29 cellular contexts compared by ENCODE assay signal in the genomic region with DNA sequence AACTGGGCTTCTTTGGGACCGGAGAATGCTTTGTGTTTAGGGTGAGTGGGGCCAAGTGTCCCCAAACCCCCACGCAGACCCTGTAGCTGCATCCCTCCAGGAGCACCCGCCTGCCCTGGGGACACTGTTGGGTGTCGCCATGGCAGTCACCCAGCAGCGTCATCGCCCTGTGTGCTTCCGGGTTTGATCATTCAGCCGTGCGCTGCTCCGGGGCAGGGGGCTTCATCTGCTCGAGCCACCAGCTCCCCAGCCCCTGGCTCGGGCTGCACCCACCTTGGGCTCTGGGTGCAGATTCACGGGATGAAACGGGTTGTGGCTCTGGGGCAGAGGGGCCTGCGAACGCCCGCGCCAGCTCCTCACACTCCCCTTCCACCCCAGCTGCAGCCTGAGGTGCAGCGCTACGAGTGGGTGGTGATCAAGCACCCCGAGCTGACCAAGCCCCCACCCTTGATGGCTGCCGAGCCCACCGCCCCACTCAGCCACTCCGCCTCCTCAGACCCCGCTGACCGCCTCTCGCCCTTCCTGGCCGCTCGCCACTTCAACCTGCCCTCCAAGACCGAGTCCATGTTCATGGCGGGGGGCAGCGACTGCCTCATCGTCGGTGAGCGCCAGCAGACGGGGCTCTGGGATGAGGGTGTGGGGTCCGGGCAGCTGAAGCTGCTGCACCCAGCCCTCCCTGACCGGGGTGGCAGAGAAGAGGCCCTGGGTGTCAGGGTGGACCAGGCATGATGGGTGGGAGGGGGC. TPM values are rescaled to one million over a fixed set of nuclear protein-coding genes. Genes with fewer than 3 reads are reported as not detected.
DNase-seq lines count a peak whose midpoint lies in the region; ATAC-seq, FAIRE-seq and TF ChIP-seq lines count a peak whose summit lies in the region.
"Had no signal": no experiment of that assay in that cellular context is flagged by ENCODE, and none has a peak within 500 bp of the region (broad histone marks: within the 10 kb centered on the region; RNA-seq: fewer than 3 reads in every experiment).

No MANE protein-coding gene starts in this region.

- no peaks in the 10 kb centered on the region for H3K9me3 Mint-ChIP-seq in CD14-positive monocyte
- H3K9me3 Mint-ChIP-seq: CD8-positive, alpha-beta memory T cell had no signal

- H3K27me3 ChIP-seq in RWPE2 (ENCODE audit: insufficient read depth, poor library complexity, severe bottlenecking): no peaks in the 10 kb centered on the region
- no peaks in the 10 kb centered on the region for H3K27me3 ChIP-seq in thyroid gland
- no peaks in the 10 kb centered on the region for H3K27me3 ChIP-seq in brain microvascular endothelial cell (replicated peaks)
- H3K27me3 ChIP-seq: MG63 had no signal

- H3K4me1 ChIP-seq in RWPE2 (ENCODE audit: insufficient read depth, poor library complexity, severe bottlenecking) (no peaks in the 10 kb centered on the region), thyroid gland (peaks cover 43 to 62% of the 10 kb centered on the region in 2 donors)

- H3K4me3 Mint-ChIP-seq in CD14-positive monocyte: no peak overlapping the region
- H3K4me3 Mint-ChIP-seq: CD8-positive, alpha-beta memory T cell had no signal

- H3K27ac ChIP-seq in RWPE2 (ENCODE audit: poor library complexity, severe bottlenecking): no peak overlapping the region
- peak overlapping the region in 2 of 3 donors; percentile 79 to 90 for H3K27ac ChIP-seq in thyroid gland
- no peak overlapping the region for H3K27ac ChIP-seq in brain microvascular endothelial cell
- H3K27ac ChIP-seq: SK-N-MC had no signal

- in situ Hi-C loops in brain microvascular endothelial cell (cut with HindIII; ENCODE audit: low pct_ligation_motif_present, low sequenced_read_pairs): no loop called here

- no peak for TF ChIP-seq POLR2A in thyroid gland (IDR thresholded peaks at IDR 0.05)

- ATAC-seq in RWPE2 (ENCODE audit: low read depth): no peak
- ATAC-seq in left lobe of liver: no peak

- H3K4me3 ChIP-seq in RWPE2 (ENCODE audit: severe bottlenecking) (no peak overlapping the region), thyroid gland (replicated peaks in 1 of 3) (no peak overlapping the region), brain microvascular endothelial cell (ENCODE audit: low read depth, low read length) (no peak overlapping the region)
- H3K4me3 ChIP-seq: GM12878, MG63, SK-N-MC had no signal

- TF ChIP-seq CTCF in CD14-positive monocyte (IDR thresholded peaks at IDR 0.05) (no peak), RWPE2 (IDR thresholded peaks at IDR 0.05; ENCODE audit: poor library complexity, severe bottlenecking) (no peak), thyroid gland (IDR thresholded peaks at IDR 0.05) (no peak), brain microvascular endothelial cell (IDR thresholded peaks at IDR 0.05; ENCODE audit: low read depth, low read length, missing control alignments) (no peak)

- no peak for FAIRE-seq in RCC 7860 (lab: Jason Lieb, UNC)
- FAIRE-seq: GM12878 had no signal

- peak overlapping the region in 1 of 7 donors; percentile 33 for H3K27ac Mint-ChIP-seq in CD14-positive monocyte
- H3K27ac Mint-ChIP-seq: CD8-positive, alpha-beta memory T cell had no signal

- H3K27me3 Mint-ChIP-seq in CD14-positive monocyte (ENCODE audit: low read depth in 3 of 3): no peaks in the 10 kb centered on the region
- H3K27me3 Mint-ChIP-seq: CD8-positive, alpha-beta memory T cell had no signal

- 92 to 95% methylated on average over 21 to 36 of the region's 38 CpGs for WGBS in thyroid gland, 2 donors

- intact Hi-C loops in CD14-positive monocyte (cut with micrococcal nuclease) (loop anchor here (5.0 to 10.0 kb wide), 6 partner anchors 33 to 345 kb away; a partner anchor contains a TSS), thyroid gland (cut with DNase I) (loop anchor here (5.0 kb wide), 3 partner anchors 73 to 303 kb away; a partner anchor contains a TSS)

- H3K36me3 ChIP-seq in RWPE2 (ENCODE audit: low read depth) (0 out of 2 replicates have a peak, but pooled peaks cover 9% of the 10 kb centered on the region), thyroid gland (peaks cover 0 to 10% of the 10 kb centered on the region in 2 donors), brain microvascular endothelial cell (replicated peaks) (peaks cover 14% of the 10 kb centered on the region)

- H3K9me3 ChIP-seq in RWPE2 (ENCODE audit: severe bottlenecking): no peaks in the 10 kb centered on the region
- H3K9me3 ChIP-seq in thyroid gland: no peaks in the 10 kb centered on the region
- H3K9me3 ChIP-seq: MG63 had no signal

- peaks cover 23 to 40% of the 10 kb centered on the region in 2 donors for H3K36me3 Mint-ChIP-seq in CD14-positive monocyte

- peaks cover 17% of the 10 kb centered on the region for H3K4me1 Mint-ChIP-seq in CD14-positive monocyte
- H3K4me1 Mint-ChIP-seq: CD8-positive, alpha-beta memory T cell had no signal

- DNase-seq in CD14-positive monocyte (ENCODE audit: low spot score) (peak; percentile 36), RWPE2 (ENCODE audit: low spot score) (peak; percentile 65), left lobe of liver (ENCODE audit: low spot score) (peak; percentile 50), thyroid gland (no peak), brain microvascular endothelial cell (no peak), RCC 7860 (ENCODE audit: low spot score) (no peak)
- DNase-seq in activated CD4-positive, alpha-beta T cell treated with anti-CD3 and anti-CD28 coated beads for 4 hours: no peak
- DNase-seq: C1 segment of cervical spinal cord; CD8-positive, alpha-beta memory T cell; DMS 273 treated with DMSO at 0.1 percent for 48 hours; DMS79; EL; GDM1; GOT3; HCEC 1CT; KG1; MG63; NCI-H1105 treated with DMSO at 0.1 percent for 48 hours; NCI-H146; NCI-H1930; NCI-H524 treated with DMSO at 0.1 percent for 48 hours; NCI-H82; NK-92 treated with Interleukin-12 subunit alpha and Interleukin-12 subunit beta, amount 100 ng/mL, for 24 hours; PC-3; RPMI8226; SIG-M5 had no signal

RNA-seq across cellular contexts. Expression of a gene that starts 13.7 kb away (rescaled TPM):
- 100 to 1,000 TPM; 176 to 187 TPM for polyA plus RNA-seq in CD14-positive monocyte
- total RNA-seq in left lobe of liver (87.0 TPM), thyroid gland (10 to 100 TPM; 33.1 to 62.1 (median 36.3) TPM)

RNA-seq across cellular contexts. Expression of a gene that starts 20.1 kb away (rescaled TPM):
- 1 to 10 TPM; 6.9 to 8.4 TPM for polyA plus RNA-seq in CD14-positive monocyte
- 22.2 TPM for total RNA-seq in left lobe of liver
- total RNA-seq in thyroid gland: 10 to 100 TPM; 32.6 to 43.5 (median 37.9) TPM

RNA-seq across cellular contexts. Expression of a gene that starts 25.1 kb away (rescaled TPM):
- 1 to 10 TPM in 1 of 2 donors, under 1 TPM in 1; 0.76 to 2.1 TPM for polyA plus RNA-seq in CD14-positive monocyte
- 32.5 TPM for total RNA-seq in left lobe of liver
- 10 to 100 TPM; 15.9 to 32.3 (median 21.8) TPM for total RNA-seq in thyroid gland

RNA-seq across cellular contexts. Expression of a gene that starts 29.0 kb away (rescaled TPM):
- polyA plus RNA-seq in CD14-positive monocyte: not detected
- total RNA-seq in left lobe of liver (3.6 TPM), thyroid gland (under 1 TPM in 3 of 4 donors, not detected in 1; 0.13 to 0.63 (median 0.56) TPM)
- total RNA-seq: CD8-positive, alpha-beta memory T cell; GM12878; PC-3 had no signal
- polyA plus RNA-seq: CD8-positive, alpha-beta memory T cell had no signal

RNA-seq across cellular contexts. Expression of a gene that starts 31.1 kb away (rescaled TPM):
- polyA plus RNA-seq in CD14-positive monocyte: under 1 TPM in 1 of 2 donors, not detected in 1; 0.56 TPM
- total RNA-seq in left lobe of liver (0.20 TPM), thyroid gland (1 to 10 TPM; 3.6 to 7.8 (median 3.6) TPM)
- total RNA-seq: A673, PC-3 had no signal

Comparison
In these comparisons a context has a peak if more than half of its experiments do, and no peak if none do; other contexts are left out.
1. DNase-seq: peak in CD14-positive monocyte (single experiment), RWPE2 (single experiment) and left lobe of liver (single experiment); none in thyroid gland (0 of 2), brain microvascular endothelial cell (single experiment), activated CD4-positive, alpha-beta T cell treated with anti-CD3 and anti-CD28 coated beads for 4 hours (0 of 2) and RCC 7860 (single experiment).
2. H3K27ac ChIP-seq: peak in thyroid gland (2 of 3); none in RWPE2 (single experiment) and brain microvascular endothelial cell (single experiment).